8 cellular contexts compared by ENCODE assay signal in the genomic region with DNA sequence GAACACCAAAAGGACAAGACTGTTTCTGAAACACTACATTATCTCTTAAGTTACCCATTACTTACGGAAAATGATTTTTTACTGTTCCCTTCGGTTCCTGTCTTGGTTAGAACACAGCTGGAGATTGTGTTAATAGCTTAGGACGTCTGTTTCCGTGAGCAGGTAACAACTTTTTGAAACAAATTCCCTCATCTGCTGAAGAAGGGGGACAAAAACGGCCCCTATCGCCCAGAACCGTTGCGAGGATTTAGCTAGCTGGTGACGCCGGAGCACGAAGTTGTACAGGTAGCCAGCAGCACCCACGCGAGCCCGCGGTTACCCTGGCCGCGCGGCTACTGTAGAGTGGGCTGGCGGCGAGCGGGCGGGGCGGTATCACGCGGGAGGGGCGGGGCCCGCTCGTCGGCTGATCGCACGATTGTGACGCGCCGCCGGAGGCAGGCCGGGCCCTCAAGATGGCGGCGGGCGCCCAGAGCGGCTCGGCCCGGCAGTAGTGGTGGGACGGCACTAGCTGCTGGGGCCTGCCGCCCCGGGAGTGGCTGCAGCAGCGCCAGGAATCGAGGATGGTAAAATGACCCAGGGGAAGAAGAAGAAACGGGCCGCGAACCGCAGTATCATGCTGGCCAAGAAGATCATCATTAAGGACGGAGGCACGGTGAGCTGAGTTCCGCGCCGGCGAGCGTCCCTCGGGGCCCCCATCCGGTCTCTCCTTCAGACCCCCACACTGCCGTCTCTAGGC.
DNase-seq lines count a peak whose midpoint lies in the region; ATAC-seq and TF ChIP-seq lines count a peak whose summit lies in the region.

No MANE protein-coding gene starts in this region.

- peaks cover 18% of the 10 kb centered on the region for H3K36me3 Mint-ChIP-seq in activated B cell treated with CpG ODN at 0.5 μM for 24 hours (ENCODE audit: low read depth)

- H3K27ac Mint-ChIP-seq in activated B cell treated with CpG ODN at 0.5 μM for 24 hours = peak overlapping the region; percentile 98

- ATAC-seq in GM18870 (IDR thresholded peaks at IDR 0.05; ENCODE audit: unreplicated experiment) (peak; percentile 51), HG03103 (IDR thresholded peaks at IDR 0.05; ENCODE audit: low read depth, unreplicated experiment) (peak; percentile 80), activated B cell treated with CpG ODN at 0.5 μM for 24 hours (ENCODE audit: low read depth) (peak; percentile 92)

- TF ChIP-seq CTCF in AG04450 (IDR thresholded peaks at IDR 0.05; ENCODE audit: low read depth, low read length) (no peak), activated B cell treated with CpG ODN at 0.5 μM for 24 hours (IDR thresholded peaks at IDR 0.05) (no peak)

- H3K4me3 ChIP-seq in AG04450 (ENCODE audit: low read depth, low read length) = peak overlapping the region; percentile 86

- H3K4me1 Mint-ChIP-seq in activated B cell treated with CpG ODN at 0.5 μM for 24 hours = peaks cover 54% of the 10 kb centered on the region

- CTCF ChIA-PET in AG04450 (lab: Charles Lee) = interaction anchor here (0.8 kb wide), 1 partner anchor 115 kb away, joined by 3 read pairs; no protein-coding TSS in a partner anchor
- CTCF ChIA-PET in activated B cell treated with CpG ODN at 0.5 μM for 24 hours (lab: Charles Lee) = no interaction called here

- no peaks in the 10 kb centered on the region for H3K27me3 Mint-ChIP-seq in activated B cell treated with CpG ODN at 0.5 μM for 24 hours

- H3K27me3 ChIP-seq in AG04450 (ENCODE audit: control insufficient read depth, insufficient read depth, low read length) = no peaks in the 10 kb centered on the region

- no peaks in the 10 kb centered on the region; the same call in 1 of the 2 replicates for H3K9me3 ChIP-seq in AG04450 (ENCODE audit: control insufficient read depth, insufficient read depth, low read length)

- peak overlapping the region; percentile 98 for H3K4me3 Mint-ChIP-seq in activated B cell treated with CpG ODN at 0.5 μM for 24 hours

- intact Hi-C loops in activated B cell treated with CpG ODN at 0.5 μM for 24 hours (cut with micrococcal nuclease) = loop anchor here (1.0 to 5.0 kb wide), 10 partner anchors 8 to 1166 kb away; a partner anchor contains a TSS

- POLR2A ChIA-PET in AG04450 (lab: Yijun Ruan, JAX) = interaction anchor here (0.5 to 1.5 kb wide), 8 partner anchors 13 to 315 kb away, joined by 3 to 7 read pairs (median 4); a partner anchor contains a TSS
- POLR2A ChIA-PET in activated B cell treated with CpG ODN at 0.5 μM for 24 hours (lab: Charles Lee) = interaction anchor here (0.5 to 2.9 kb wide), 15 partner anchors 9 to 1201 kb away, joined by 3 to 22 read pairs (median 4); a partner anchor contains a TSS

- no peaks in the 10 kb centered on the region for H3K9me3 Mint-ChIP-seq in activated B cell treated with CpG ODN at 0.5 μM for 24 hours

- DNase-seq in AG04450 (ENCODE audit: low read depth, low spot score) = peak; percentile 52
- DNase-seq in NCI-H2196 treated with DMSO at 0.1 percent for 48 hours (lab: John Stamatoyannopoulos, UW; ENCODE audit: unreplicated experiment) = peak; percentile 78
- peak; percentile 85 for DNase-seq in activated B cell treated with CpG ODN at 0.5 μM for 24 hours
- peak in 60 of 61 donors; percentile 18 to 92 (median 80) for DNase-seq in caudate nucleus (lab: John Stamatoyannopoulos, UW)
- DNase-seq in islet precursor cell = peak; percentile 89
- peak; percentile 90 for DNase-seq in stimulated activated CD4-positive, alpha-beta T cell treated with anti-CD3 and anti-CD28 coated beads, Interleukin-12 subunit alpha, Interleukin-12 subunit beta, amount 100 ng/mL, for 4 hours

- peak overlapping the region; percentile 94 for H3K27ac ChIP-seq in AG04450 (ENCODE audit: low read depth, low read length)
- peak overlapping the region; percentile 94 for H3K27ac ChIP-seq in caudate nucleus (ENCODE audit: low read depth, low read length)

Comparison
In these comparisons a context has a peak if more than half of its experiments do, and no peak if none do; other contexts are left out.
1. Peak in every context shown above with its lines: DNase-seq, ATAC-seq, H3K4me3 ChIP-seq and H3K27ac ChIP-seq.